In genomic region chr3:184563569-184563925, GRCh38 we compare ENCODE assay signal across 11 cellular contexts. TPM values are rescaled to one million over a fixed set of nuclear protein-coding genes. Genes with fewer than 3 reads are reported as not detected.
DNase-seq lines count a peak whose midpoint lies in the region; ATAC-seq and TF ChIP-seq lines count a peak whose summit lies in the region.
"Had no signal": no experiment of that assay in that cellular context is flagged by ENCODE, and none has a peak within 500 bp of the region (broad histone marks: within the 10 kb centered on the region; RNA-seq: fewer than 3 reads in every experiment).

No MANE protein-coding gene starts in this region.

- no peaks in the 10 kb centered on the region for H3K9me2 ChIP-seq in PC-3 (replicated peaks; ENCODE audit: low read length)

- H3K4me3 ChIP-seq in AG09309 (ENCODE audit: control insufficient read depth, low read depth, low read length) (peak overlapping the region; percentile 84; the same call in 1 of the 2 replicates), PC-3 (ENCODE audit: low read length) (peak overlapping the region; percentile 81), fibroblast of the aortic adventitia (ENCODE audit: low read depth, low read length) (peak overlapping the region; percentile 73), neuronal stem cell (ENCODE audit: low read length in 2 of 2) (peak overlapping the region; percentile 31 to 64)

- no peak overlapping the region for H2BK5ac ChIP-seq in neuronal stem cell (ENCODE audit: low read length)

- no peak overlapping the region for H2BK12ac ChIP-seq in neuronal stem cell (ENCODE audit: low read length)

- H2AFZ ChIP-seq in PC-3 (ENCODE audit: low read length): 0 out of 2 replicates have a peak overlapping the region, but pooled peaks have one; percentile 32
- no peak overlapping the region for H2AFZ ChIP-seq in neuronal stem cell (ENCODE audit: low read length)

- H3K23ac ChIP-seq in neuronal stem cell (ENCODE audit: low read depth, low read length, poor library complexity): no peak overlapping the region

- CTCF ChIA-PET in PC-3 (lab: Charles Lee): no interaction called here

- H3K9me3 ChIP-seq in PC-3 (ENCODE audit: low read length) (no peaks in the 10 kb centered on the region), neuronal stem cell (replicated peaks in 1 of 2; ENCODE audit: control insufficient read depth in 2 of 2, insufficient read depth in 1 of 2, low read depth in 1 of 2, low read length in 2 of 2) (no peaks in the 10 kb centered on the region)

- H3K36me3 ChIP-seq in PC-3 (ENCODE audit: low read depth, low read length): no peaks in the 10 kb centered on the region
- H3K36me3 ChIP-seq in neuronal stem cell (replicated peaks in 1 of 2; ENCODE audit: control insufficient read depth in 2 of 2, insufficient read depth in 2 of 2, low read length in 2 of 2): no peaks in the 10 kb centered on the region

- ATAC-seq in PC-3 (no peak), HG02852 (IDR thresholded peaks at IDR 0.05; ENCODE audit: unreplicated experiment) (no peak)
- ATAC-seq: right cardiac atrium had no signal

- POLR2A ChIA-PET in PC-3 (lab: Charles Lee; ENCODE audit: unreplicated experiment): no interaction called here

- H2BK120ac ChIP-seq in neuronal stem cell (ENCODE audit: low read depth, low read length): no peak overlapping the region

- no peak overlapping the region for H3K27ac ChIP-seq in PC-3 (ENCODE audit: low read length)
- H3K27ac ChIP-seq in neuronal stem cell (replicated peaks; ENCODE audit: low read length): no peak overlapping the region

- TF ChIP-seq CTCF in AG09309 (IDR thresholded peaks at IDR 0.05; ENCODE audit: control insufficient read depth, insufficient read depth, low read depth, low read length, missing control alignments) (no peak), PC-3 (conservative IDR thresholded peaks at IDR 0.05; ENCODE audit: low read depth, low read length) (no peak), fibroblast of the aortic adventitia (IDR thresholded peaks at IDR 0.05; ENCODE audit: insufficient read depth, low read length) (no peak)

- H4K8ac ChIP-seq in neuronal stem cell (ENCODE audit: low read depth, low read length): no peak overlapping the region

- no peak overlapping the region for H3K18ac ChIP-seq in neuronal stem cell (ENCODE audit: low read length)

- no peak overlapping the region for H2BK15ac ChIP-seq in neuronal stem cell (ENCODE audit: low read length)

- H3K79me1 ChIP-seq in neuronal stem cell (ENCODE audit: low read depth, low read length): peaks cover 4% of the 10 kb centered on the region

- H4K20me1 ChIP-seq in PC-3 (ENCODE audit: low read length): peaks cover 19% of the 10 kb centered on the region; the same call in 1 of the 2 replicates

- H3K79me2 ChIP-seq in PC-3 (ENCODE audit: low read length): peaks cover 58% of the 10 kb centered on the region

- no peak overlapping the region for H3K14ac ChIP-seq in neuronal stem cell (ENCODE audit: low read length)

- intact Hi-C loops in PC-3 (cut with micrococcal nuclease): no loop called here

- H3F3A ChIP-seq in PC-3 (ENCODE audit: low read length, unreplicated experiment): no peaks in the 10 kb centered on the region

- peak overlapping the region; percentile 88 for H3K4me2 ChIP-seq in PC-3 (ENCODE audit: low read length)
- H3K4me2 ChIP-seq in neuronal stem cell (ENCODE audit: insufficient read depth, low read length, poor library complexity, severe bottlenecking): peak overlapping the region; percentile 76

- DNase-seq in AG09309 (ENCODE audit: low read depth) (no peak), PC-3 (peak; percentile 12), fibroblast of the aortic adventitia (ENCODE audit: low read depth) (no peak), neuronal stem cell (ENCODE audit: low spot score) (no peak), NCI-H146 (lab: John Stamatoyannopoulos, UW) (no peak), kidney tubule cell (ENCODE audit: low spot score) (no peak)
- no peak for DNase-seq in stimulated activated CD4-positive, alpha-beta T cell treated with anti-CD3 and anti-CD28 coated beads, Interleukin-2, amount 100 ng/mL, for 24 hours
- DNase-seq: GOT3, NCI-H1417 treated with DMSO at 0.1 percent for 48 hours had no signal

- no peaks in the 10 kb centered on the region for H3K27me3 ChIP-seq in PC-3 (ENCODE audit: low read length)
- peaks cover 4 to 65% (median 23%) of the 10 kb centered on the region in 3 experiments for H3K27me3 ChIP-seq in neuronal stem cell (ENCODE audit: control insufficient read depth in 3 of 3, insufficient read depth in 3 of 3, low read depth in 1 of 3, low read length in 3 of 3)

- H3K4me1 ChIP-seq in PC-3 (ENCODE audit: insufficient read depth, low read length): peaks cover 82% of the 10 kb centered on the region
- peaks cover 46 to 48% of the 10 kb centered on the region in 2 donors for H3K4me1 ChIP-seq in neuronal stem cell (ENCODE audit: control insufficient read depth in 2 of 2, insufficient read depth in 1 of 2, low read depth in 1 of 2, low read length in 2 of 2)

- no CpG with 5 or more reads among the region's 11 CpGs for WGBS in neuronal stem cell (ENCODE audit: extremely low coverage in 2 of 2, insufficient read length in 2 of 2, insufficient replicate concordance in 1 of 2), 2 donors

- H3K4ac ChIP-seq in neuronal stem cell (ENCODE audit: low read length): no peak overlapping the region

- no peak overlapping the region for H2AK5ac ChIP-seq in neuronal stem cell (ENCODE audit: low read depth, low read length)

- H4K91ac ChIP-seq in neuronal stem cell (ENCODE audit: low read depth, low read length, poor library complexity): no peak overlapping the region

- peak overlapping the region; percentile 69; the same call in 1 of the 2 replicates for H3K9ac ChIP-seq in PC-3 (ENCODE audit: low read length)
- no peak overlapping the region for H3K9ac ChIP-seq in neuronal stem cell (ENCODE audit: low read depth, low read length, poor library complexity)

- TSS peak; percentile 53 for BruUV-seq in PC-3 (replicated peaks; lab: Mats Ljungman, UMichigan)

RNA-seq across cellular contexts. Expression of gene EPHB3, which starts 2.0 kb away (rescaled TPM):
- total RNA-seq in PC-3 (2014; rRNA removed): 18.2 and 23.1 TPM in 2 replicates
- total RNA-seq in fibroblast of the aortic adventitia (ENCODE audit: low replicate concordance): 2.5 and 4.7 TPM in 2 replicates
- polyA plus RNA-seq in neuronal stem cell (2013, experiment 1 of 2): 3.8 TPM
- 4.3 TPM for polyA plus RNA-seq in neuronal stem cell (2013, experiment 2 of 2)
